ENCODE assay signal across 8 cellular contexts in genomic region chr4:153634737-153635353, GRCh38. TPM values are rescaled to one million over a fixed set of nuclear protein-coding genes. Genes with fewer than 3 reads are reported as not detected.
A peak's percentile ranks its signal among the peaks of the same experiment; 100 is the strongest.
DNase-seq lines count a peak whose midpoint lies in the region; ATAC-seq and TF ChIP-seq lines count a peak whose summit lies in the region.

No MANE protein-coding gene starts in this region.

- DNase-seq in GM03348 (ENCODE audit: low spot score) (peak; percentile 45), M059J (ENCODE audit: low read depth) (peak; percentile 23), mammary epithelial cell (no peak), mesothelial cell of epicardium (ENCODE audit: low spot score in 2 of 2, unreplicated experiment in 2 of 2) (no peak), A172 (ENCODE audit: low spot score) (no peak), cerebellum (ENCODE audit: low spot score) (no peak), putamen (ENCODE audit: low spot score) (no peak)

- intact Hi-C loops in mammary epithelial cell (cut with micrococcal nuclease): loop anchor here (1.0 to 5.0 kb wide), 2 partner anchors 115 to 387 kb away; no protein-coding TSS in a partner anchor

- BruUV-seq in mammary epithelial cell (replicated peaks; lab: Mats Ljungman, UMichigan): no TSS peak

- no peak overlapping the region for H3K4me2 ChIP-seq in mammary epithelial cell (ENCODE audit: insufficient read depth, low read depth, low read length)

- no peaks in the 10 kb centered on the region for H3K27me3 ChIP-seq in mammary epithelial cell (ENCODE audit: insufficient read depth, low read length)

- no peak overlapping the region for H3K4me3 ChIP-seq in mammary epithelial cell (replicated peaks in 1 of 3; ENCODE audit: insufficient read depth in 1 of 3, low read depth in 2 of 3, low read length in 3 of 3)

- H3K9me3 ChIP-seq in mammary epithelial cell (replicated peaks; ENCODE audit: insufficient read depth, low read length): no peaks in the 10 kb centered on the region

- H3K4me1 ChIP-seq in mammary epithelial cell (ENCODE audit: insufficient read depth, low read length): no peaks in the 10 kb centered on the region

- dilution Hi-C loops in mammary epithelial cell (cut with HindIII; ENCODE audit: low sequenced_read_pairs): no loop called here

- in situ Hi-C loops in mammary epithelial cell (cut with MboI; ENCODE audit: low sequenced_read_pairs in 2 of 2): loop anchor here (5.0 to 10.0 kb wide), 2 partner anchors 112 to 120 kb away; no protein-coding TSS in a partner anchor

- peaks cover 4% of the 10 kb centered on the region for H3K9me3 Mint-ChIP-seq in mesothelial cell of epicardium

- no peaks in the 10 kb centered on the region for H3K4me1 Mint-ChIP-seq in mesothelial cell of epicardium

- CTCF ChIA-PET in mammary epithelial cell (lab: Charles Lee; ENCODE audit: low non-redundant PET): interaction anchor here (1.0 kb wide), 1 partner anchor 115 kb away, joined by 6 read pairs; no protein-coding TSS in a partner anchor

- TF ChIP-seq CTCF in mammary epithelial cell (conservative IDR thresholded peaks at IDR 0.05 in 1 of 2, IDR thresholded peaks at IDR 0.05 in 1 of 2; ENCODE audit: extremely low read depth in 1 of 2, insufficient read depth in 1 of 2, low read depth in 1 of 2, low read length in 2 of 2) (peak; percentile 71 to 75), mesothelial cell of epicardium (IDR thresholded peaks at IDR 0.05; ENCODE audit: unreplicated experiment) (peak; percentile 54)

- no peak overlapping the region for H3K27ac ChIP-seq in mammary epithelial cell (ENCODE audit: insufficient read depth, low read depth, low read length)

- no peak overlapping the region for H3K9ac ChIP-seq in mammary epithelial cell (ENCODE audit: insufficient read depth, low read length)

- H3K36me3 ChIP-seq in mammary epithelial cell (ENCODE audit: insufficient read depth, low read length): no peaks in the 10 kb centered on the region

- WGBS in mammary epithelial cell (ENCODE audit: low coverage, missing lambda C conversion rate): 40% methylated on average over 3 of the region's 3 CpGs

- H3K27me3 Mint-ChIP-seq in mesothelial cell of epicardium (ENCODE audit: low read depth): no peaks in the 10 kb centered on the region

- ATAC-seq in GM19452 (IDR thresholded peaks at IDR 0.05; ENCODE audit: unreplicated experiment): no peak

- no peaks in the 10 kb centered on the region for H4K20me1 ChIP-seq in mammary epithelial cell (ENCODE audit: insufficient read depth, low read length)

- H3K79me2 ChIP-seq in mammary epithelial cell (ENCODE audit: insufficient read depth, low read length): no peaks in the 10 kb centered on the region

- H3K36me3 Mint-ChIP-seq in mesothelial cell of epicardium: peaks cover 41% of the 10 kb centered on the region

- H3K27ac Mint-ChIP-seq in mesothelial cell of epicardium: no peak overlapping the region

- no peak overlapping the region for H2AFZ ChIP-seq in mammary epithelial cell (ENCODE audit: low read depth, low read length)

- no peak overlapping the region for H3K4me3 Mint-ChIP-seq in mesothelial cell of epicardium

RNA-seq across cellular contexts. Expression of gene TLR2, which starts 49.2 kb away (rescaled TPM):
- total RNA-seq in M059J (2014; rRNA removed; shearing (Covaris generic)): 4.8 and 6.3 TPM in 2 replicates
- total RNA-seq in mammary epithelial cell (10 to 100 TPM in 1 of 2 donors, 1 to 10 TPM in 1; 1.0 to 33.2 TPM), mesothelial cell of epicardium (2.4 to 3.0 TPM (median 2.9 TPM) in 3 replicates), cerebellum (2.2 TPM)
- polyA plus RNA-seq in mammary epithelial cell: 14.8 TPM
- 10.6 TPM for polyA minus RNA-seq in mammary epithelial cell
- total RNA-seq in A172 (2014; rRNA removed; shearing (Covaris generic)): not detected in 2 replicates

Comparison
In these comparisons a context has a peak if more than half of its experiments do, and no peak if none do; other contexts are left out.
1. DNase-seq: peak in GM03348 (single experiment) and M059J (single experiment); none in mammary epithelial cell (single experiment), mesothelial cell of epicardium (0 of 2), A172 (single experiment), cerebellum (single experiment) and putamen (single experiment).